13 cellular contexts compared by ENCODE assay signal in the genomic region with DNA sequence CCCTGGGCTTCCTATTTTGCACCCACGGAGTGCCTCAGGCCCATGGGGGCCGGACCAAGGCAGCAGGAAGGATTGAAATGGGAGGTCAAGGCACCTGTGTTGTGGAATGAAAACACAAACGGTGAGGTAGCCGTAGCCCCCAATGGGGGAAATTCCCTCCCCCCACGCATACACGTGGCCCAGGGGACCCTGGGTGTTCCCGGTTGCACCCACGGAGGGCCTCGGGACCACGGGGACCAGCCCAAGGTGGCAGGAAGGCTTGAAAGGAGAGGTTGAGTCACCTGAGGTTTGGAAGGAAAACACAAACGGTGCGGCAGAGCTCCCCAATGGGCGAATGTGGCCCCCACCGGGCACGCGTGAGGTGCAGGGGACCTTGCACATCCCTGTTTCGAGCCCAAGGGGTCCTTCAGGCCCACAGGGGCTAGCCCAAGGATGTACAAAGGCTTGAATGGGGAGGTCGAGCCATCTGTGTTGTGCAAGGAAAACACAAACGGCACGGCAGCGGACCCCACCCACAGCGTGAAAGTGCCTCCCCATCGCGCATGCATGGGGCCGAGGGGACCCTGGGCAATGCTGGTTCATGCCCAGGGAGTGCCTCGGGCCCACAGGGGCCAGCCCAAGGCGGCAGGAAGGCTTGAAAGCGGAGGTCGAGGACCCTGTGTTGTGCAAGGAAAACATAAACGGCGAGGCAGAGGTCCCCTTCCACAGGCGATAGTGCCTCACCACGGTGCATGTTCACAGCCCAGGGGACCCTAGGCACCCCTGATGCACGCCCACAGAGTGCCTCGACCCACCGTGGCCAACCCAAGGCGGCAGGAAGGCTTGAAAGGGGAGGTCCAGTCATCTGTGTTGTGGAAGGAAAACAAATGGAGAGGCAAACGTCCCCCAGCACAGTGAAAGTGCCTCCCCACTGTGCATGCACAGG.
DNase-seq lines count a peak whose midpoint lies in the region; ATAC-seq and TF ChIP-seq lines count a peak whose summit lies in the region.
"Had no signal": no experiment of that assay in that cellular context is flagged by ENCODE, and none has a peak within 500 bp of the region (broad histone marks: within the 10 kb centered on the region; RNA-seq: fewer than 3 reads in every experiment).

No MANE protein-coding gene starts in this region.

- no peak for TF ChIP-seq CTCF in suprapubic skin (IDR thresholded peaks at IDR 0.05)

- peaks cover 36% of the 10 kb centered on the region for H3K9me3 ChIP-seq in suprapubic skin

- H3K27me3 Mint-ChIP-seq in activated CD8-positive, alpha-beta memory T cell treated with anti-CD3 and anti-CD28 coated beads, Interleukin-2, amount 10 ng/mL, durations not matched to agents 7 days and 5 days = no peaks in the 10 kb centered on the region
- H3K27me3 Mint-ChIP-seq: activated naive CD8-positive, alpha-beta T cell had no signal

- no peak overlapping the region for H3K27ac ChIP-seq in suprapubic skin
- H3K27ac ChIP-seq: skin epidermis had no signal

- peaks cover 12% of the 10 kb centered on the region for H3K9me3 Mint-ChIP-seq in activated CD8-positive, alpha-beta memory T cell treated with anti-CD3 and anti-CD28 coated beads, Interleukin-2, amount 10 ng/mL, durations not matched to agents 7 days and 5 days (ENCODE audit: low read depth)

- peaks cover 3% of the 10 kb centered on the region for H3K36me3 Mint-ChIP-seq in activated CD8-positive, alpha-beta memory T cell treated with anti-CD3 and anti-CD28 coated beads, Interleukin-2, amount 10 ng/mL, durations not matched to agents 7 days and 5 days
- H3K36me3 Mint-ChIP-seq: activated naive CD8-positive, alpha-beta T cell had no signal

- H3K4me3 ChIP-seq in suprapubic skin = no peak overlapping the region
- H3K4me3 ChIP-seq: skin epidermis had no signal

- H3K27ac Mint-ChIP-seq in activated CD8-positive, alpha-beta memory T cell treated with anti-CD3 and anti-CD28 coated beads, Interleukin-2, amount 10 ng/mL, durations not matched to agents 7 days and 5 days = no peak overlapping the region
- H3K27ac Mint-ChIP-seq: activated naive CD8-positive, alpha-beta T cell had no signal

- no peak for TF ChIP-seq EP300 in suprapubic skin (IDR thresholded peaks at IDR 0.05)

- H3K4me1 Mint-ChIP-seq in activated CD8-positive, alpha-beta memory T cell treated with anti-CD3 and anti-CD28 coated beads, Interleukin-2, amount 10 ng/mL, durations not matched to agents 7 days and 5 days = no peaks in the 10 kb centered on the region

- H3K4me1 ChIP-seq in suprapubic skin = no peaks in the 10 kb centered on the region

- H3K27me3 ChIP-seq in suprapubic skin = no peaks in the 10 kb centered on the region

- CTCF ChIA-PET in activated CD8-positive, alpha-beta memory T cell treated with anti-CD3 and anti-CD28 coated beads, Interleukin-2, amount 10 ng/mL, durations not matched to agents 7 days and 5 days (lab: Charles Lee) = no interaction called here

- no peak overlapping the region for H3K4me3 Mint-ChIP-seq in activated CD8-positive, alpha-beta memory T cell treated with anti-CD3 and anti-CD28 coated beads, Interleukin-2, amount 10 ng/mL, durations not matched to agents 7 days and 5 days
- H3K4me3 Mint-ChIP-seq: activated naive CD8-positive, alpha-beta T cell had no signal

- ATAC-seq in activated CD8-positive, alpha-beta memory T cell treated with anti-CD3 and anti-CD28 coated beads, Interleukin-2, amount 10 ng/mL, durations not matched to agents 7 days and 5 days = no peak
- ATAC-seq in HG02973 (IDR thresholded peaks at IDR 0.05; ENCODE audit: unreplicated experiment) = no peak
- no peak for ATAC-seq in HG02970 (IDR thresholded peaks at IDR 0.05; ENCODE audit: low FRiP score, unreplicated experiment)
- ATAC-seq in GM19452 (IDR thresholded peaks at IDR 0.05; ENCODE audit: unreplicated experiment) = no peak

- 70% methylated on average over 38 of the region's 38 CpGs for WGBS in suprapubic skin

- DNase-seq in activated effector memory CD4-positive, alpha-beta T cell treated with anti-CD3 and anti-CD28 coated beads, Interleukin-2, amount 50 U/mL, for 16 hours = peak; percentile 54
- no peak for DNase-seq in activated effector memory CD4-positive, alpha-beta T cell treated with Interleukin-2 at 50 U/mL for 16 hours
- peak; percentile 15 for DNase-seq in activated CD8-positive, alpha-beta memory T cell treated with anti-CD3 and anti-CD28 coated beads, Interleukin-2, amount 10 ng/mL, durations not matched to agents 7 days and 5 days
- DNase-seq in iPS-NIHi7 (ENCODE audit: extremely low spot score) = peak; percentile 1
- peak; percentile 43 to 65 for DNase-seq in suprapubic skin (ENCODE audit: low spot score in 2 of 2)
- DNase-seq: effector CD8-positive, alpha-beta T cell; GDM1; OCI-M1 had no signal

- no peaks in the 10 kb centered on the region for H3K36me3 ChIP-seq in suprapubic skin

- no peak for TF ChIP-seq POLR2A in suprapubic skin (IDR thresholded peaks at IDR 0.05)
